In the genomic region with DNA sequence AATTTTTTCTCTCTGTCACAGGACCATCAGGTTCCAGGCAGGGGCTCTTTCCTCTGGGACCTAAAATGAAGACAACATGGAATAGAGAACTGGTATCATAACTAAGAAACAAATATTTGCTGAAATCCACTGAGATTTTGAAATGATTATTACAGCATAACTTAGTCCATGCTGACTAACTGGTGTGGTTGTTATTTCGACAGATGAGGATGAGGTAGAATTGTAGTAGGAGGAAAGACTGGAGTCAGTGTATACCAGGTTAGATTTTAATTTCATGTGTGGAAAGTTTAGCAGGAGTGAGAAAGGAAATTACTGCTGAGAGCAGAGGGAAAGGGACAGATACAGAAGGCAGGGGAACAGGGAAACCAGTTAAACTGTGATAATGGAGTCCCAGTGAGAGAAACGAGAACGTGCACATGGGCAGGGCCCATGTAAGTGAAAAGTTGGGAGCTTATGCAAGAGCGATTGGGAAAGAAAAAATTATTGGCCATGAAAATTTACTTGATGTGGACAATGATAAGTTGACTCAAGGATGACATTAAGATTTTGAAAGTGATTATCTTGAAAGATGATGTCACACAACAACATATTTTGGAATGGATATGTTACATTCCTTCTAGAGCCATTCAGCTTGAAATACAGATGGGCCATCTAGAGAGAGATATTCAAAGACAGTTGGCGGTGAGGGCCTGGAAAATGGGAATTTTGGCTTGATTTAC, we compare ENCODE assay signal across 20 cellular contexts.
DNase-seq lines count a peak whose midpoint lies in the region; ATAC-seq and TF ChIP-seq lines count a peak whose summit lies in the region.
"Had no signal": no experiment of that assay in that cellular context is flagged by ENCODE, and none has a peak within 500 bp of the region (broad histone marks: within the 10 kb centered on the region; RNA-seq: fewer than 3 reads in every experiment).

No MANE protein-coding gene starts in this region.

- DNase-seq in GM03348 (ENCODE audit: low spot score) (peak; percentile 35), SK-N-MC (ENCODE audit: low read depth, low spot score) (no peak), fibroblast of gingiva (ENCODE audit: low read depth) (peak; percentile 35), gastrocnemius medialis (no peak), NCI-H82 (lab: John Stamatoyannopoulos, UW) (no peak), T-helper 1 cell (no peak), NCI-H2196 (lab: John Stamatoyannopoulos, UW; ENCODE audit: unreplicated experiment) (no peak)
- DNase-seq: activated CD4-positive, alpha-beta memory T cell treated with anti-CD3 and anti-CD28 coated beads, Interleukin-2, amount 10 ng/mL, durations not matched to agents 7 days and 5 days; activated naive CD4-positive, alpha-beta T cell treated with anti-CD3 and anti-CD28 coated beads for 36 hours; activated T-cell treated with anti-CD3 and anti-CD28 coated beads, Interleukin-2, amount 50 U/mL, for 24 hours; Caco-2; cortex of kidney; glutamatergic neuron; lower lobe of right lung; NCI-H1694 treated with DMSO at 0.1 percent for 48 hours; NCI-H446; sigmoid colon had no signal

- H3K36me3 ChIP-seq in SK-N-MC (ENCODE audit: insufficient read depth, low read length) = no peaks in the 10 kb centered on the region
- no peaks in the 10 kb centered on the region for H3K36me3 ChIP-seq in gastrocnemius medialis
- H3K36me3 ChIP-seq: lower lobe of right lung, sigmoid colon, vagina had no signal

- no peak for ATAC-seq in gastrocnemius medialis
- no peak for ATAC-seq in HG03457 (IDR thresholded peaks at IDR 0.05; ENCODE audit: unreplicated experiment)
- ATAC-seq: lower lobe of right lung had no signal

- no peak overlapping the region for H3K9ac ChIP-seq in SK-N-MC (ENCODE audit: insufficient read length)

- H3K4me1 ChIP-seq in gastrocnemius medialis = peaks cover 29 to 67% of the 10 kb centered on the region in 2 donors
- H3K4me1 ChIP-seq: Caco-2, lower lobe of right lung, sigmoid colon had no signal

- in situ Hi-C loops in gastrocnemius medialis (cut with MboI; ENCODE audit: low sequenced_read_pairs in 4 of 4) = no loop called here

- peak overlapping the region; percentile 76; the same call in 1 of the 2 replicates for H3K27ac ChIP-seq in SK-N-MC
- H3K27ac ChIP-seq in gastrocnemius medialis = peak overlapping the region in 3 of 4 donors; percentile 67 to 87 (median 76)
- H3K27ac ChIP-seq: lower lobe of right lung, RWPE1, sigmoid colon, vagina had no signal

- H3K27me3 ChIP-seq in gastrocnemius medialis = no peaks in the 10 kb centered on the region
- H3K27me3 ChIP-seq: sigmoid colon, vagina had no signal

- intact Hi-C loops in gastrocnemius medialis (cut with DNase I; ENCODE audit: low total_unique reads) = loop anchor here (5.0 to 10.0 kb wide), 3 partner anchors 42 to 634 kb away; partner anchors contain the start of gene C4orf54

- H3K9me3 ChIP-seq in SK-N-MC (ENCODE audit: low read depth, low read length) (no peaks in the 10 kb centered on the region), gastrocnemius medialis (no peaks in the 10 kb centered on the region)
- H3K9me3 ChIP-seq: Caco-2, lower lobe of right lung, sigmoid colon, vagina had no signal

- H3K4me3 ChIP-seq in SK-N-MC = no peak overlapping the region
- H3K4me3 ChIP-seq in gastrocnemius medialis = no peak overlapping the region
- H3K4me3 ChIP-seq: lower lobe of right lung, sigmoid colon, vagina had no signal

- no peak for TF ChIP-seq POLR2A in gastrocnemius medialis (IDR thresholded peaks at IDR 0.05)

- no peak for TF ChIP-seq CTCF in gastrocnemius medialis (IDR thresholded peaks at IDR 0.05 in 4 of 5, conservative IDR thresholded peaks at IDR 0.05 in 1 of 5)

Comparison
In these comparisons a context has a peak if more than half of its experiments do, and no peak if none do; other contexts are left out.
1. DNase-seq: peak in GM03348 (single experiment) and fibroblast of gingiva (single experiment); none in SK-N-MC (single experiment), gastrocnemius medialis (0 of 2), NCI-H82 (single experiment), T-helper 1 cell (0 of 5) and NCI-H2196 (single experiment).